ENCODE assay signal across 1 cellular context in genomic region chr19:18785179-18786124, GRCh38.
TF ChIP-seq lines count a peak whose summit lies in the region.

No MANE protein-coding gene starts in this region.

TF ChIP-seq in K562, 482 proteins besides CTCF, POLR2A, EP300 and RAD21 (continued from another document):
- TF ChIP-seq MITF (IDR thresholded peaks at IDR 0.05) (0 out of 2 replicates have a peak, but pooled peaks have one; percentile 12), NKRF (IDR thresholded peaks at IDR 0.05; ENCODE audit: borderline replicate concordance) (peak; percentile 68; the same call in 1 of the 2 replicates), NFIC (IDR thresholded peaks at IDR 0.05) (peak; percentile 17; the same call in 1 of the 2 replicates), ZBED1 (IDR thresholded peaks at IDR 0.05) (peak; percentile 97), VEZF1 (CRISPR knock-in tag; IDR thresholded peaks at IDR 0.05) (peak; percentile 84), HMGN3 (IDR thresholded peaks at IDR 0.05; ENCODE audit: borderline replicate concordance, extremely low read depth, insufficient read length, low read depth, low read length) (peak; percentile 53), ZBTB40 (IDR thresholded peaks at IDR 0.05) (0 out of 2 replicates have a peak, but pooled peaks have one; percentile 19), ZBTB40 (CRISPR knock-in tag; IDR thresholded peaks at IDR 0.05) (no peak), ZNF239 (CRISPR knock-in tag; IDR thresholded peaks at IDR 0.05) (no peak), NR4A1 (CRISPR knock-in tag; IDR thresholded peaks at IDR 0.05) (no peak), NR4A1 (tag; IDR thresholded peaks at IDR 0.05) (0 out of 2 replicates have a peak, but pooled peaks have one; percentile 24), COPS2 (conservative IDR thresholded peaks at IDR 0.05) (no peak), NRF1 (conservative IDR thresholded peaks at IDR 0.05 in 1 of 2, IDR thresholded peaks at IDR 0.05 in 1 of 2) (peak; percentile 44 to 47), HDAC8 (tag; IDR thresholded peaks at IDR 0.05) (0 out of 2 replicates have a peak, but pooled peaks have one; percentile 20)
